Comparison of ENCODE assay signal across 14 cellular contexts in genomic region chr9:133759146-133759900, GRCh38. TPM values are rescaled to one million over a fixed set of nuclear protein-coding genes. Genes with fewer than 3 reads are reported as not detected.
DNase-seq lines count a peak whose midpoint lies in the region; ATAC-seq, FAIRE-seq and TF ChIP-seq lines count a peak whose summit lies in the region.
"Had no signal": no experiment of that assay in that cellular context is flagged by ENCODE, and none has a peak within 500 bp of the region (broad histone marks: within the 10 kb centered on the region; RNA-seq: fewer than 3 reads in every experiment).

No MANE protein-coding gene starts in this region.

- FAIRE-seq in GM19239 (lab: Jason Lieb, UNC) = no peak
- FAIRE-seq: GM12892 had no signal

- no peak overlapping the region for H3K27ac ChIP-seq in right atrium auricular region
- H3K27ac ChIP-seq: foreskin keratinocyte had no signal

- intact Hi-C loops in Right ventricle myocardium inferior (cut with DNase I) = no loop called here
- intact Hi-C loops in Right ventricle myocardium superior (cut with DNase I) = no loop called here

- DNase-seq in Right ventricle myocardium inferior (ENCODE audit: missing footprints) (no peak), right atrium auricular region (ENCODE audit: low spot score) (no peak), Right ventricle myocardium superior (peak; percentile 64), mesenteric fat pad (ENCODE audit: low spot score) (peak; percentile 87), NCI-H1092 (lab: John Stamatoyannopoulos, UW) (no peak), GM19239 (ENCODE audit: insufficient read length, low spot score) (no peak), NCI-H2029 treated with DMSO at 0.1 percent for 48 hours (lab: John Stamatoyannopoulos, UW) (no peak), NCI-H774 (lab: John Stamatoyannopoulos, UW) (no peak)
- DNase-seq: foreskin keratinocyte, NCI-H1092 treated with DMSO at 0.1 percent for 48 hours, nucleus accumbens, RPMI8226, T1000 had no signal

- no peak for TF ChIP-seq CTCF in right atrium auricular region (IDR thresholded peaks at IDR 0.05)

- H3K9me3 ChIP-seq in right atrium auricular region = no peaks in the 10 kb centered on the region

- no peaks in the 10 kb centered on the region for H3K4me1 ChIP-seq in right atrium auricular region
- H3K4me1 ChIP-seq: foreskin keratinocyte had no signal

- no peaks in the 10 kb centered on the region for H3K27me3 ChIP-seq in right atrium auricular region
- H3K27me3 ChIP-seq: foreskin keratinocyte had no signal

- ATAC-seq in Right ventricle myocardium inferior (peak; percentile 78), Right ventricle myocardium superior (ENCODE audit: poor library complexity) (peak; percentile 84)
- ATAC-seq: foreskin keratinocyte had no signal

- H3K36me3 ChIP-seq in right atrium auricular region = peaks cover 7% of the 10 kb centered on the region

- H3K4me3 ChIP-seq in right atrium auricular region = no peak overlapping the region

RNA-seq across cellular contexts. Expression of gene SARDH, which starts 21.2 kb away (rescaled TPM):
- total RNA-seq in Right ventricle myocardium inferior (0.41 TPM), right atrium auricular region (under 1 TPM; 0.63 to 0.94 TPM), Right ventricle myocardium superior (0.94 TPM), mesenteric fat pad (0.87 TPM)
- total RNA-seq: foreskin keratinocyte had no signal

Comparison
In these comparisons a context has a peak if more than half of its experiments do, and no peak if none do; other contexts are left out.
1. DNase-seq: peak in Right ventricle myocardium superior (single experiment) and mesenteric fat pad (single experiment); none in Right ventricle myocardium inferior (single experiment), right atrium auricular region (single experiment), NCI-H1092 (single experiment), GM19239 (single experiment), NCI-H2029 treated with DMSO at 0.1 percent for 48 hours (single experiment) and NCI-H774 (single experiment).